ENCODE assay signal across 8 cellular contexts in the genomic region with DNA sequence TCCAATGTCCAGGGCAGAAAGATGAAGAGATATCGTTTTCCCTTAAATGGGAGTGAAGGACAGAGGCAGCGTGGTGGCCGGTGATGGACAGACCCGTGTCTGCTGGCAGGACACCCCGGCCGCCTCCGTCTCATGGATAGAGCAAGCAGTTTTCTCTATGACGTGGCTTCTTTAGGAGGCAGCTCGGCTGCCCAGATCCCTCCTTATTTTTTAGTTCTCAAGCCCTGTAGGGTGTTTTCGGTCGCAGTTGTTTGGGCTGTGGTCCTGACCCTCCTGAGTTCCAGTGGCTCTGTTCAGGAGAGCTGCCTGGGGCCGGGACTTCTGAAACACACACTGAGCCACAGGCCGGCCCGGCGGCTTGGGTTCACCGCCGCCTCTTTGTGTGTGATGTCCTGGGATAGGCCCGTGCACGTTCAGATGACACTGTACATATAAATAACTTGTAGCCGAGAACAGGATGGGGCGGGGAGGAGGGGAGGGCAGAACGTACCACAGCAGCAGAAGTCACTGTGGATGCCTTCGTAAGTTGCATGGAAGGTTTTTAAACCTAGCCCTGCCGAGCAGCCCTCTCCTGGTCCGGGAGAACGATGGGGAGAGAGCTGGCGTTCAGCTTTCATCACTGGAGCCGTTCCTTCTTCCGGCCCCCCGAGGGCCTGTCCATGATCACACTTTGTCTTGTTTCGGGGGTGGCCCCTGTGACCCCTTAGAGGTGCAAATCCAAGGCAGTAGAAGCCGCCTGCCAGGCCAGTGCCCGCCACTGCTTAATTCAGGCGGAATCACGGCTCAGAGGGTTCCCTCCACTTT.
A peak's percentile ranks its signal among the peaks of the same experiment; 100 is the strongest.
DNase-seq lines count a peak whose midpoint lies in the region; ATAC-seq lines count a peak whose summit lies in the region.

No MANE protein-coding gene starts in this region.

- intact Hi-C loops in Right ventricle myocardium inferior (cut with DNase I): no loop called here
- intact Hi-C loops in cardiac septum (cut with DNase I): no loop called here

- H3K4me1 Mint-ChIP-seq in activated naive CD4-positive, alpha-beta T cell treated with anti-CD3 and anti-CD28 coated beads, Interleukin-2, amount 50 U/mL, for 24 hours: peaks cover 26% of the 10 kb centered on the region
- peaks cover 21 to 24% of the 10 kb centered on the region in 2 donors for H3K4me1 Mint-ChIP-seq in immature natural killer cell

- peak overlapping the region; percentile 88 for H3K27ac Mint-ChIP-seq in activated naive CD4-positive, alpha-beta T cell treated with anti-CD3 and anti-CD28 coated beads, Interleukin-2, amount 50 U/mL, for 24 hours
- peak overlapping the region; percentile 88 to 99 (median 98) for H3K27ac Mint-ChIP-seq in immature natural killer cell

- peak overlapping the region; percentile 79 for H3K4me3 Mint-ChIP-seq in activated naive CD4-positive, alpha-beta T cell treated with anti-CD3 and anti-CD28 coated beads, Interleukin-2, amount 50 U/mL, for 24 hours
- H3K4me3 Mint-ChIP-seq in immature natural killer cell: peak overlapping the region; percentile 76 to 91 (median 83)

- no peaks in the 10 kb centered on the region for H3K36me3 Mint-ChIP-seq in activated naive CD4-positive, alpha-beta T cell treated with anti-CD3 and anti-CD28 coated beads, Interleukin-2, amount 50 U/mL, for 24 hours
- H3K36me3 Mint-ChIP-seq in immature natural killer cell: no peaks in the 10 kb centered on the region

- H3K9me3 Mint-ChIP-seq in activated naive CD4-positive, alpha-beta T cell treated with anti-CD3 and anti-CD28 coated beads, Interleukin-2, amount 50 U/mL, for 24 hours: no peaks in the 10 kb centered on the region
- H3K9me3 Mint-ChIP-seq in immature natural killer cell: no peaks in the 10 kb centered on the region

- H3K27me3 Mint-ChIP-seq in activated naive CD4-positive, alpha-beta T cell treated with anti-CD3 and anti-CD28 coated beads, Interleukin-2, amount 50 U/mL, for 24 hours: no peaks in the 10 kb centered on the region
- H3K27me3 Mint-ChIP-seq in immature natural killer cell (ENCODE audit: low read depth in 3 of 3): peaks cover 8 to 22% (median 20%) of the 10 kb centered on the region in 3 donors

- DNase-seq in Right ventricle myocardium inferior (ENCODE audit: missing footprints): peak; percentile 78
- DNase-seq in cardiac septum (ENCODE audit: low spot score): no peak
- DNase-seq in NCI-H526 (lab: John Stamatoyannopoulos, UW): peak; percentile 71 to 80
- peak; percentile 62 to 76 (median 63) for DNase-seq in immature natural killer cell
- peak; percentile 10 for DNase-seq in stimulated activated CD8-positive, alpha-beta memory T cell treated with anti-CD3 and anti-CD28 coated beads, Interleukin-15, amount 100 ng/mL, for 1 hour (ENCODE audit: low read depth)

- ATAC-seq in Right ventricle myocardium inferior (peak; percentile 78), HG02678 (IDR thresholded peaks at IDR 0.05; ENCODE audit: unreplicated experiment) (no peak), HG03039 (IDR thresholded peaks at IDR 0.05; ENCODE audit: unreplicated experiment) (no peak)
